9 cellular contexts compared by ENCODE assay signal in genomic region chr19:53555352-53555751, GRCh38. TPM values are rescaled to one million over a fixed set of nuclear protein-coding genes. Genes with fewer than 3 reads are reported as not detected.
DNase-seq lines count a peak whose midpoint lies in the region; ATAC-seq and TF ChIP-seq lines count a peak whose summit lies in the region.
"Had no signal": no experiment of that assay in that cellular context is flagged by ENCODE, and none has a peak within 500 bp of the region (broad histone marks: within the 10 kb centered on the region; RNA-seq: fewer than 3 reads in every experiment).

No MANE protein-coding gene starts in this region.

- TF ChIP-seq POLR2A in gastroesophageal sphincter (IDR thresholded peaks at IDR 0.05) = no peak

- no peak for TF ChIP-seq CTCF in gastroesophageal sphincter (IDR thresholded peaks at IDR 0.05)

- ATAC-seq in gastroesophageal sphincter = no peak

- H3K4me1 Mint-ChIP-seq in T-helper 1 cell treated with Interleukin-12 subunit alpha and Interleukin-12 subunit beta and Interleukin-4 antibody, amounts not matched to agents 30 μg/mL and 1 μg/mL, for 36 hours (ENCODE audit: low read depth) = peaks cover 14% of the 10 kb centered on the region
- peaks cover 13% of the 10 kb centered on the region for H3K4me1 Mint-ChIP-seq in activated T-helper 2 cell treated with anti-CD3 and anti-CD28 coated beads, Interferon-gamma antibody, Interleukin-2, Interleukin-4, amounts not matched to agents 10 μg/mL and 5 μg/mL and 100 μg/mL, durations not matched to agents 14 hours and 24 hours and 36 hours (ENCODE audit: low read depth)

- in situ Hi-C loops in ACHN (cut with HindIII; ENCODE audit: low pct_ligation_motif_present, low pct_unique_long_range_greater_than_20kb, low sequenced_read_pairs) = no loop called here

- H3K36me3 ChIP-seq in gastroesophageal sphincter (peaks cover 0 to 14% of the 10 kb centered on the region in 2 donors), stomach smooth muscle (ENCODE audit: control insufficient read depth in 2 of 2, insufficient read depth in 2 of 2, low read length in 2 of 2) (peaks cover 2 to 10% of the 10 kb centered on the region in 2 donors)

- DNase-seq in T-helper 1 cell = no peak
- DNase-seq in activated T-helper 2 cell treated with anti-CD3 and anti-CD28 coated beads, Interferon-gamma antibody, Interleukin-2, Interleukin-4, amounts not matched to agents 10 μg/mL and 5 μg/mL and 100 μg/mL, durations not matched to agents 14 hours and 24 hours and 36 hours (ENCODE audit: low spot score) = no peak
- DNase-seq in occipital lobe (lab: John Stamatoyannopoulos, UW) = no peak
- no peak for DNase-seq in ACHN
- no peak for DNase-seq in NCI-H2171 (lab: John Stamatoyannopoulos, UW)

- H3K27me3 Mint-ChIP-seq in T-helper 1 cell treated with Interleukin-12 subunit alpha and Interleukin-12 subunit beta and Interleukin-4 antibody, amounts not matched to agents 30 μg/mL and 1 μg/mL, for 36 hours (ENCODE audit: low read depth) = no peaks in the 10 kb centered on the region
- H3K27me3 Mint-ChIP-seq in activated T-helper 2 cell treated with anti-CD3 and anti-CD28 coated beads, Interferon-gamma antibody, Interleukin-2, Interleukin-4, amounts not matched to agents 10 μg/mL and 5 μg/mL and 100 μg/mL, durations not matched to agents 14 hours and 24 hours and 36 hours (ENCODE audit: low read depth) = no peaks in the 10 kb centered on the region

- peak overlapping the region in 1 of 2 donors; percentile 79 for H3K9ac ChIP-seq in stomach smooth muscle (ENCODE audit: low read length in 2 of 2)

- H3K27ac ChIP-seq in gastroesophageal sphincter (peak overlapping the region in 3 of 4 donors; percentile 84 to 94 (median 90)), stomach smooth muscle (ENCODE audit: low read length) (peak overlapping the region; percentile 91)
- H3K27ac ChIP-seq: A549 had no signal

- H3K9me3 ChIP-seq in gastroesophageal sphincter = no peaks in the 10 kb centered on the region
- H3K9me3 ChIP-seq in stomach smooth muscle (ENCODE audit: control insufficient read depth in 2 of 2, low read length in 2 of 2) = no peaks in the 10 kb centered on the region

- intact Hi-C loops in activated T-helper 2 cell treated with anti-CD3 and anti-CD28 coated beads, Interferon-gamma antibody, Interleukin-2, Interleukin-4, amounts not matched to agents 10 μg/mL and 5 μg/mL and 100 μg/mL, durations not matched to agents 14 hours and 24 hours and 36 hours (cut with micrococcal nuclease) = no loop called here

- peaks cover 24% of the 10 kb centered on the region for H3K36me3 Mint-ChIP-seq in T-helper 1 cell treated with Interleukin-12 subunit alpha and Interleukin-12 subunit beta and Interleukin-4 antibody, amounts not matched to agents 30 μg/mL and 1 μg/mL, for 36 hours (ENCODE audit: low read depth)
- peaks cover 51% of the 10 kb centered on the region for H3K36me3 Mint-ChIP-seq in activated T-helper 2 cell treated with anti-CD3 and anti-CD28 coated beads, Interferon-gamma antibody, Interleukin-2, Interleukin-4, amounts not matched to agents 10 μg/mL and 5 μg/mL and 100 μg/mL, durations not matched to agents 14 hours and 24 hours and 36 hours (ENCODE audit: low read depth)

- 86 to 95% methylated on average over 1 to 4 of the region's 13 CpGs for WGBS in gastroesophageal sphincter (ENCODE audit: low coverage in 1 of 2), 2 donors

- H3K27ac Mint-ChIP-seq in T-helper 1 cell treated with Interleukin-12 subunit alpha and Interleukin-12 subunit beta and Interleukin-4 antibody, amounts not matched to agents 30 μg/mL and 1 μg/mL, for 36 hours = peak overlapping the region; percentile 96
- peak overlapping the region; percentile 94 for H3K27ac Mint-ChIP-seq in activated T-helper 2 cell treated with anti-CD3 and anti-CD28 coated beads, Interferon-gamma antibody, Interleukin-2, Interleukin-4, amounts not matched to agents 10 μg/mL and 5 μg/mL and 100 μg/mL, durations not matched to agents 14 hours and 24 hours and 36 hours

- TF ChIP-seq EP300 in gastroesophageal sphincter (IDR thresholded peaks at IDR 0.05) = no peak

- H3K4me3 Mint-ChIP-seq in T-helper 1 cell treated with Interleukin-12 subunit alpha and Interleukin-12 subunit beta and Interleukin-4 antibody, amounts not matched to agents 30 μg/mL and 1 μg/mL, for 36 hours = peak overlapping the region; percentile 93
- H3K4me3 Mint-ChIP-seq in activated T-helper 2 cell treated with anti-CD3 and anti-CD28 coated beads, Interferon-gamma antibody, Interleukin-2, Interleukin-4, amounts not matched to agents 10 μg/mL and 5 μg/mL and 100 μg/mL, durations not matched to agents 14 hours and 24 hours and 36 hours (ENCODE audit: low read depth) = peak overlapping the region; percentile 89

- no peaks in the 10 kb centered on the region for H3K27me3 ChIP-seq in gastroesophageal sphincter
- H3K27me3 ChIP-seq in stomach smooth muscle (ENCODE audit: control insufficient read depth in 1 of 2, insufficient read depth in 2 of 2, low read length in 2 of 2) = no peaks in the 10 kb centered on the region

- H3K4me1 ChIP-seq in gastroesophageal sphincter = peaks cover 0 to 14% (median 0%) of the 10 kb centered on the region in 3 donors
- H3K4me1 ChIP-seq in stomach smooth muscle (ENCODE audit: control insufficient read depth, insufficient read depth, low read length) = peaks cover 6% of the 10 kb centered on the region
- H3K4me1 ChIP-seq: A549 had no signal

- peaks cover 19% of the 10 kb centered on the region for H3K9me3 Mint-ChIP-seq in T-helper 1 cell treated with Interleukin-12 subunit alpha and Interleukin-12 subunit beta and Interleukin-4 antibody, amounts not matched to agents 30 μg/mL and 1 μg/mL, for 36 hours
- H3K9me3 Mint-ChIP-seq in activated T-helper 2 cell treated with anti-CD3 and anti-CD28 coated beads, Interferon-gamma antibody, Interleukin-2, Interleukin-4, amounts not matched to agents 10 μg/mL and 5 μg/mL and 100 μg/mL, durations not matched to agents 14 hours and 24 hours and 36 hours = peaks cover 25% of the 10 kb centered on the region

- H3K4me3 ChIP-seq in gastroesophageal sphincter (peak overlapping the region in 1 of 2 donors; percentile 65), stomach smooth muscle (ENCODE audit: low read length in 2 of 2) (peak overlapping the region; percentile 58 to 83)
- H3K4me3 ChIP-seq: A549 had no signal

RNA-seq across cellular contexts. Expression of gene ZNF331, which starts 17.4 kb away (rescaled TPM):
- 15.7 and 18.3 TPM in 2 replicates for total RNA-seq in activated T-helper 2 cell treated with anti-CD3 and anti-CD28 coated beads, Interferon-gamma antibody, Interleukin-2, Interleukin-4, amounts not matched to agents 10 μg/mL and 5 μg/mL and 100 μg/mL, durations not matched to agents 14 hours and 24 hours and 36 hours
- total RNA-seq in gastroesophageal sphincter (10 to 100 TPM; 23.9 to 29.2 (median 26.1) TPM), occipital lobe (18.2 TPM)
